In the genomic region with DNA sequence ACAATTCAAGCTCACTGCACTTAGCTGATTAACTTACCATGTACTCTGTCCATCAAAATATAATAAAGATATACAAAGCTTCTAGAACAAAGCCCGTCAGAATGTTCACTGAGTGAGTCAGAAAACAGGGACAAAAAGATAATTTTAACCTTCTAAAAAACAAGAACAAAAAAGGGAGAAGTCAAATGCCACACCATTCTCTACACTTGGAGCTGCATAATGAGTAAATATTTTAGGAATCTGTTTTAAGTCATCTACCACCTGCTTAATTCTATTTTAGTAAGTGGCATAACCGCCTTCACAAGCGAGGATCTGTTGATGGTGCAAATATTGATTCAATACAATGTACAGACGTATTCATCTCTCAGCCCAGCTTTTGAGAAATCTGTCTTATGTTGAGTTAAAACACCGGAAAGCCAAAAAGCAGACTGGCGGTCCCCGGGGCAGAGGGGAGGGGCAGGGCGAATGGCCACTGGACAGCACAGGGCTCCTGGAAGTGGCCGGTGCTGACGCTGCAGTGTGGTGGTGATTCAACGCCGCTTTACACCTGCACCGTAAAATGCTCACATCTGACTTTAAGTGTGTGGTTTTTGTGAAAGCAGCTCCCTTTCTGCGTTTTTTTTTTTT, we compare ENCODE assay signal across 17 cellular contexts. TPM values are rescaled to one million over a fixed set of nuclear protein-coding genes. Genes with fewer than 3 reads are reported as not detected.
A peak's percentile ranks its signal among the peaks of the same experiment; 100 is the strongest.
DNase-seq lines count a peak whose midpoint lies in the region; ATAC-seq and TF ChIP-seq lines count a peak whose summit lies in the region.
"Had no signal": no experiment of that assay in that cellular context is flagged by ENCODE, and none has a peak within 500 bp of the region (broad histone marks: within the 10 kb centered on the region; RNA-seq: fewer than 3 reads in every experiment).

No MANE protein-coding gene starts in this region.

- ATAC-seq in left lung (peak; percentile 78), HG02642 (IDR thresholded peaks at IDR 0.05; ENCODE audit: poor library complexity, unreplicated experiment) (no peak), HG02610 (IDR thresholded peaks at IDR 0.05; ENCODE audit: unreplicated experiment) (no peak)

- H3K27ac ChIP-seq in OCI-LY3 (ENCODE audit: low read length): peak overlapping the region; percentile 95
- no peak overlapping the region for H3K27ac ChIP-seq in left lung
- H3K27ac ChIP-seq: breast epithelium, left ventricle myocardium inferior, thoracic aorta had no signal

- no peaks in the 10 kb centered on the region for H4K20me1 ChIP-seq in OCI-LY3 (ENCODE audit: insufficient read depth, low read length)

- TF ChIP-seq CTCF in OCI-LY3 (IDR thresholded peaks at IDR 0.05; ENCODE audit: low read depth, low read length) (no peak), left lung (IDR thresholded peaks at IDR 0.05) (no peak)

- peaks cover 29% of the 10 kb centered on the region for H3K4me1 ChIP-seq in OCI-LY3 (ENCODE audit: low read length)
- H3K4me1 ChIP-seq in left lung: no peaks in the 10 kb centered on the region
- H3K4me1 ChIP-seq: breast epithelium had no signal

- peak overlapping the region; percentile 7; the same call in 1 of the 2 replicates for H2AFZ ChIP-seq in OCI-LY3 (ENCODE audit: low read depth, low read length)

- intact Hi-C loops in left lung (cut with DNase I): no loop called here

- H3K27me3 ChIP-seq in OCI-LY3 (ENCODE audit: low read depth, low read length) (no peaks in the 10 kb centered on the region), left lung (no peaks in the 10 kb centered on the region)
- H3K27me3 ChIP-seq: breast epithelium had no signal

- H3K4me3 ChIP-seq in OCI-LY3 (ENCODE audit: low read length) (peak overlapping the region; percentile 69), left lung (no peak overlapping the region)
- H3K4me3 ChIP-seq: left ventricle myocardium inferior, thoracic aorta had no signal

- H3K9ac ChIP-seq in OCI-LY3 (ENCODE audit: low read length): peak overlapping the region; percentile 73

- H3K36me3 ChIP-seq in OCI-LY3 (replicated peaks; ENCODE audit: low read depth, low read length) (peaks cover 20% of the 10 kb centered on the region), left lung (no peaks in the 10 kb centered on the region)
- H3K36me3 ChIP-seq: breast epithelium, left ventricle myocardium inferior, thoracic aorta had no signal

- H3K9me3 ChIP-seq in OCI-LY3 (ENCODE audit: insufficient read depth, low read length) (peaks cover 7% of the 10 kb centered on the region; the same call in 1 of the 2 replicates), left lung (peaks cover 0 to 13% of the 10 kb centered on the region in 2 donors)

- DNase-seq in activated effector memory CD4-positive, alpha-beta T cell treated with anti-CD3 and anti-CD28 coated beads, Interleukin-2, amount 50 U/mL, for 16 hours: peak; percentile 30
- no peak for DNase-seq in activated effector memory CD4-positive, alpha-beta T cell treated with Interleukin-2 at 50 U/mL for 16 hours
- DNase-seq in left lung (peak in 1 of 2 donors; percentile 68), germinal center (ENCODE audit: low spot score) (no peak), NCI-H510A treated with DMSO at 0.1 percent for 48 hours (lab: John Stamatoyannopoulos, UW) (no peak)
- DNase-seq: activated CD4-positive, alpha-beta T cell treated with anti-CD3 and anti-CD28 coated beads for 1 hour; activated T-cell treated with anti-CD3 and anti-CD28 coated beads for 4 hours; CD8-positive, alpha-beta memory T cell; effector memory CD4-positive, alpha-beta T cell; left ventricle myocardium inferior; naive B cell; NCI-H2171 treated with DMSO at 0.1 percent for 48 hours had no signal

- peak overlapping the region; percentile 71 for H3K4me2 ChIP-seq in OCI-LY3 (ENCODE audit: low read length)

- peaks cover 12% of the 10 kb centered on the region for H3K79me2 ChIP-seq in OCI-LY3 (ENCODE audit: low read length)

RNA-seq across cellular contexts. Expression of a gene that starts 20.1 kb away (rescaled TPM):
- 10 to 100 TPM in 1 of 2 donors, 1 to 10 TPM in 1; 6.8 to 10.2 TPM for total RNA-seq in left lung

RNA-seq across cellular contexts. Expression of a gene that starts 30.1 kb away (rescaled TPM):
- total RNA-seq in left lung: 10 to 100 TPM; 46.8 to 64.6 TPM

RNA-seq across cellular contexts. Expression of a gene that starts 38.1 kb away (rescaled TPM):
- total RNA-seq in left lung: 10 to 100 TPM; 24.7 to 30.0 TPM

RNA-seq across cellular contexts. Expression of a gene that starts 57.0 kb away (rescaled TPM):
- total RNA-seq in left lung: 10 to 100 TPM; 17.7 to 28.1 TPM
